In genomic region chr2:230754200-230754599, GRCh38 we compare ENCODE assay signal across 15 cellular contexts. TPM values are rescaled to one million over a fixed set of nuclear protein-coding genes. Genes with fewer than 3 reads are reported as not detected.
A peak's percentile ranks its signal among the peaks of the same experiment; 100 is the strongest.
DNase-seq lines count a peak whose midpoint lies in the region; ATAC-seq and TF ChIP-seq lines count a peak whose summit lies in the region.
"Had no signal": no experiment of that assay in that cellular context is flagged by ENCODE, and none has a peak within 500 bp of the region (broad histone marks: within the 10 kb centered on the region; RNA-seq: fewer than 3 reads in every experiment).

No MANE protein-coding gene starts in this region.

- H3K4me3 ChIP-seq in HEK293 (ENCODE audit: low read depth, low read length) (no peak overlapping the region), hepatocyte (no peak overlapping the region)
- H3K4me3 ChIP-seq: BLaER1, HAP-1 had no signal

- POLR2A ChIA-PET in HEK293 (lab: Yijun Ruan, JAX), result no interaction called here

- TF ChIP-seq CTCF in HEK293 (tag by site-specific recombination; IDR thresholded peaks at IDR 0.05) (no peak), hepatocyte (IDR thresholded peaks at IDR 0.05; ENCODE audit: poor library complexity) (no peak)

- H3K27ac Mint-ChIP-seq in T-helper 2 cell treated with Interferon-gamma antibody and Interleukin-4, amounts not matched to agents 5 μg/mL and 100 μg/mL, for 36 hours, result peak overlapping the region; percentile 53
- H3K27ac Mint-ChIP-seq in dendritic cell treated with granulocyte-macrophage colony-stimulating factor and Interleukin-4, amounts not matched to agents 40 ng/mL and 50 ng/mL, for 4 days, result peak overlapping the region; percentile 53
- H3K27ac Mint-ChIP-seq in stimulated activated effector memory CD8-positive, alpha-beta T cell treated with anti-CD3 and anti-CD28 coated beads, Interleukin-12 subunit alpha, Interleukin-12 subunit beta, amount 100 ng/mL, for 72 hours, result peak overlapping the region; percentile 29

- 92% methylated on average over 3 of the region's 4 CpGs for WGBS in hepatocyte (ENCODE audit: low lambda C conversion rate, missing lambda C conversion rate)

- peaks cover 63% of the 10 kb centered on the region for H3K4me1 Mint-ChIP-seq in T-helper 2 cell treated with Interferon-gamma antibody and Interleukin-4, amounts not matched to agents 5 μg/mL and 100 μg/mL, for 36 hours (ENCODE audit: low read depth)
- peaks cover 63% of the 10 kb centered on the region for H3K4me1 Mint-ChIP-seq in dendritic cell treated with granulocyte-macrophage colony-stimulating factor and Interleukin-4, amounts not matched to agents 40 ng/mL and 50 ng/mL, for 4 days (ENCODE audit: low read depth)
- peaks cover 78% of the 10 kb centered on the region for H3K4me1 Mint-ChIP-seq in stimulated activated effector memory CD8-positive, alpha-beta T cell treated with anti-CD3 and anti-CD28 coated beads, Interleukin-12 subunit alpha, Interleukin-12 subunit beta, amount 100 ng/mL, for 72 hours

- H3K4me3 Mint-ChIP-seq in T-helper 2 cell treated with Interferon-gamma antibody and Interleukin-4, amounts not matched to agents 5 μg/mL and 100 μg/mL, for 36 hours, result no peak overlapping the region
- H3K4me3 Mint-ChIP-seq in dendritic cell treated with granulocyte-macrophage colony-stimulating factor and Interleukin-4, amounts not matched to agents 40 ng/mL and 50 ng/mL, for 4 days, result no peak overlapping the region
- H3K4me3 Mint-ChIP-seq in stimulated activated effector memory CD8-positive, alpha-beta T cell treated with anti-CD3 and anti-CD28 coated beads, Interleukin-12 subunit alpha, Interleukin-12 subunit beta, amount 100 ng/mL, for 72 hours, result no peak overlapping the region

- H3K36me3 Mint-ChIP-seq in T-helper 2 cell treated with Interferon-gamma antibody and Interleukin-4, amounts not matched to agents 5 μg/mL and 100 μg/mL, for 36 hours (ENCODE audit: low read depth), result peaks cover 48% of the 10 kb centered on the region
- H3K36me3 Mint-ChIP-seq in dendritic cell treated with granulocyte-macrophage colony-stimulating factor and Interleukin-4, amounts not matched to agents 40 ng/mL and 50 ng/mL, for 4 days (ENCODE audit: low read depth), result peaks cover 39% of the 10 kb centered on the region
- peaks cover 58% of the 10 kb centered on the region for H3K36me3 Mint-ChIP-seq in stimulated activated effector memory CD8-positive, alpha-beta T cell treated with anti-CD3 and anti-CD28 coated beads, Interleukin-12 subunit alpha, Interleukin-12 subunit beta, amount 100 ng/mL, for 72 hours

- CTCF ChIA-PET in HEK293 (lab: Yijun Ruan, JAX), result no interaction called here

- no peaks in the 10 kb centered on the region for H3K9me3 Mint-ChIP-seq in T-helper 2 cell treated with Interferon-gamma antibody and Interleukin-4, amounts not matched to agents 5 μg/mL and 100 μg/mL, for 36 hours
- H3K9me3 Mint-ChIP-seq in dendritic cell treated with granulocyte-macrophage colony-stimulating factor and Interleukin-4, amounts not matched to agents 40 ng/mL and 50 ng/mL, for 4 days, result peaks cover 12% of the 10 kb centered on the region
- H3K9me3 Mint-ChIP-seq in stimulated activated effector memory CD8-positive, alpha-beta T cell treated with anti-CD3 and anti-CD28 coated beads, Interleukin-12 subunit alpha, Interleukin-12 subunit beta, amount 100 ng/mL, for 72 hours, result no peaks in the 10 kb centered on the region
- H3K9me3 Mint-ChIP-seq: CD8-positive, alpha-beta memory T cell; IgD-negative memory B cell had no signal

- H3K4me2 ChIP-seq in hepatocyte, result no peak overlapping the region
- H3K4me2 ChIP-seq: BLaER1 had no signal

- ATAC-seq in stimulated activated effector memory CD8-positive, alpha-beta T cell treated with anti-CD3 and anti-CD28 coated beads, Interleukin-12 subunit alpha, Interleukin-12 subunit beta, amount 100 ng/mL, for 72 hours, result no peak
- ATAC-seq in esophagus mucosa, result no peak
- no peak for ATAC-seq in GM19467 (IDR thresholded peaks at IDR 0.05; ENCODE audit: unreplicated experiment)

- peaks cover 94% of the 10 kb centered on the region for H3K79me2 ChIP-seq in hepatocyte

- H3K36me3 ChIP-seq in HEK293 (ENCODE audit: control insufficient read depth in 2 of 2, insufficient read depth in 1 of 2, low read length in 2 of 2) (no peaks in the 10 kb centered on the region), hepatocyte (replicated peaks; ENCODE audit: insufficient read depth, low read depth) (no peaks in the 10 kb centered on the region)
- H3K36me3 ChIP-seq: HAP-1 had no signal

- DNase-seq in T-helper 2 cell treated with Interferon-gamma antibody and Interleukin-4, amounts not matched to agents 5 μg/mL and 100 μg/mL, for 36 hours (ENCODE audit: low spot score), result no peak
- DNase-seq in T-helper 2 cell (no peak), hepatocyte (ENCODE audit: low spot score) (no peak)
- DNase-seq in stimulated activated effector memory CD8-positive, alpha-beta T cell treated with anti-CD3 and anti-CD28 coated beads, Interleukin-12 subunit alpha, Interleukin-12 subunit beta, amount 100 ng/mL, for 72 hours (ENCODE audit: low spot score in 2 of 2), result no peak
- DNase-seq: 8988T; CD8-positive, alpha-beta memory T cell; COR-L47; KBM-7 had no signal

- intact Hi-C loops in dendritic cell treated with granulocyte-macrophage colony-stimulating factor and Interleukin-4, amounts not matched to agents 40 ng/mL and 50 ng/mL, for 4 days (cut with micrococcal nuclease), result no loop called here

- H3K27ac ChIP-seq in HEK293 (ENCODE audit: extremely low read depth, low read depth, low read length) (no peak overlapping the region), hepatocyte (no peak overlapping the region)
- H3K27ac ChIP-seq: BLaER1 had no signal

- H3K9me2 ChIP-seq in hepatocyte (replicated peaks; ENCODE audit: insufficient read depth), result no peaks in the 10 kb centered on the region

- H3K4me1 ChIP-seq in HEK293 (ENCODE audit: control insufficient read depth, insufficient read depth, low read length) (peaks cover 7% of the 10 kb centered on the region), hepatocyte (ENCODE audit: insufficient read depth) (peaks cover 25% of the 10 kb centered on the region)

- H3K27me3 ChIP-seq in hepatocyte, result no peaks in the 10 kb centered on the region
- H3K27me3 ChIP-seq: BLaER1 had no signal

- no peak overlapping the region for H2AFZ ChIP-seq in hepatocyte

- peaks cover 5% of the 10 kb centered on the region for H4K20me1 ChIP-seq in hepatocyte (ENCODE audit: insufficient read depth, poor library complexity, severe bottlenecking)

- no peaks in the 10 kb centered on the region for H3K9me3 ChIP-seq in HEK293 (ENCODE audit: control insufficient read depth, insufficient read depth, low read depth, low read length)
- no peaks in the 10 kb centered on the region for H3K9me3 ChIP-seq in hepatocyte (ENCODE audit: low read depth)
- H3K9me3 ChIP-seq: BLaER1, HAP-1 had no signal

- H3K27me3 Mint-ChIP-seq in T-helper 2 cell treated with Interferon-gamma antibody and Interleukin-4, amounts not matched to agents 5 μg/mL and 100 μg/mL, for 36 hours (ENCODE audit: low read depth), result no peaks in the 10 kb centered on the region
- no peaks in the 10 kb centered on the region for H3K27me3 Mint-ChIP-seq in dendritic cell treated with granulocyte-macrophage colony-stimulating factor and Interleukin-4, amounts not matched to agents 40 ng/mL and 50 ng/mL, for 4 days
- H3K27me3 Mint-ChIP-seq: CD8-positive, alpha-beta memory T cell; IgD-negative memory B cell had no signal

TF ChIP-seq in HEK293, 187 proteins besides CTCF, POLR2A, EP300 and RAD21:
- TF ChIP-seq ZNF366 (tag by site-specific recombination; conservative IDR thresholded peaks at IDR 0.05) (peak; percentile 88), EGR2 (tag by site-specific recombination; IDR thresholded peaks at IDR 0.05; ENCODE audit: low read depth) (peak; percentile 48; the same call in 1 of the 2 replicates), HOXC10 (CRISPR knock-in tag; IDR thresholded peaks at IDR 0.05) (no peak)

RNA-seq across cellular contexts. Expression of gene CAB39, which starts 41.6 kb away (rescaled TPM):
- total RNA-seq in esophagus mucosa (50.8 TPM), hepatocyte (83.9 and 84.4 TPM in 2 replicates)
- 37.2 and 38.5 TPM in 2 replicates for polyA plus RNA-seq in hepatocyte
